Comparison of ENCODE assay signal across 16 cellular contexts in genomic region chrX:1561164-1561563, GRCh38. TPM values are rescaled to one million over a fixed set of nuclear protein-coding genes. Genes with fewer than 3 reads are reported as not detected.
"Had no signal": no experiment of that assay in that cellular context is flagged by ENCODE, and none has a peak within 500 bp of the region (broad histone marks: within the 10 kb centered on the region; RNA-seq: fewer than 3 reads in every experiment).

No MANE protein-coding gene starts in this region.

- H3K4me1 ChIP-seq: right atrium auricular region, SJSA1 had no signal

- DNase-seq: amygdala, brain microvascular endothelial cell, cerebellar nuclear complex, dermis blood vessel endothelial cell, hippocampal formation, left ventricle myocardium superior, substantia nigra, SW 1271, trophoblast cell had no signal

- H3K36me3 ChIP-seq: brain microvascular endothelial cell, right atrium auricular region, SJSA1 had no signal

- H3K9me3 ChIP-seq: right atrium auricular region, SJSA1 had no signal

- H3K27ac ChIP-seq: brain microvascular endothelial cell, right atrium auricular region, SJSA1, skin epidermis, VCaP had no signal

- H3K4me3 ChIP-seq: right atrium auricular region, SJSA1, skin epidermis had no signal

- H3K27me3 ChIP-seq: brain microvascular endothelial cell, right atrium auricular region, SJSA1 had no signal

- ATAC-seq: left ventricle myocardium superior had no signal

RNA-seq across cellular contexts. Expression of gene P2RY8, which starts 24.2 kb away (rescaled TPM):
- total RNA-seq: kidney epithelial cell, SJSA1 had no signal

RNA-seq across cellular contexts. Expression of gene ASMT, which starts 53.7 kb away (rescaled TPM):
- total RNA-seq: dermis blood vessel endothelial cell, glomerular endothelial cell, kidney epithelial cell, left ventricle myocardium superior, mesenteric fat pad, right atrium auricular region, SJSA1 had no signal
